9 cellular contexts compared by ENCODE assay signal in the genomic region with DNA sequence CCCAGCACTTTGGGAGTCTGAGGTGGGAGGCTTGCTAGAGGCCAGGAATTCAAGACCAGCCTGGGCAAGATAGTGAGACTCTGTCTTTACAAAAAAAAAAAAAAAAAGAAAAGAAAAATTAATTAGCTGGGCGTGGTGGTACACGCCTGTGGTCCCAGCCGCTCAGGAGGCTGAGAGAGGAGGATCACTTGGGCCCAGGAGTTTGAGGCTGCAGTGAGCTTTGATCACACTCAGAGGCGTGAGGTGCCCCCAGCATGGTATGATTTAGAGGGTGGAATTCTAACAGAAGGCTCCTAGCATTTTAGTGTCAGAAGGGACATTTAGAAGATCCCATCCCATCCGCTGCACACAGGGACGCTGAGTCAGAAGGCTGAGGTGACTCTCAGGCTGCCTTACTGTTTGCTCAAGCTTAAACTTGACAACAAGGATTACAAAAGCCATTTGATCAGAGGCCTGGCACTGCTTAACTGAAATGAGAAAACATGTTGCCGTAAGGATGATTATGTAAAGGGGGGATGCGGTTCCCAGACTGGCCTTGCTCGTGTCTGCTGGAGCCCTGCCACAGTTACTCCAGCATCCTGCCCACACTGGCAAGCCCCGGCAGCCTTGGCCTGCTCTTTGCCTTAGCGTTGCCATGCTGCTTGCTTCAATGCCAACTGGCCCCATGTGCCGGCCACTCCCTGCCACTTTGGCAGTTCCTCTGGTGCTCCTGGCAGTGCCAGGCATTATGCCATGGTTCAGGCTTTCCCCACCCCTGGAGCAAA. TPM values are rescaled to one million over a fixed set of nuclear protein-coding genes. Genes with fewer than 3 reads are reported as not detected.
DNase-seq lines count a peak whose midpoint lies in the region; ATAC-seq and TF ChIP-seq lines count a peak whose summit lies in the region.
"Had no signal": no experiment of that assay in that cellular context is flagged by ENCODE, and none has a peak within 500 bp of the region (broad histone marks: within the 10 kb centered on the region; RNA-seq: fewer than 3 reads in every experiment).

No MANE protein-coding gene starts in this region.

- H3K27me3 Mint-ChIP-seq in effector memory CD8-positive, alpha-beta T cell = peaks cover 0 to 14% of the 10 kb centered on the region in 2 donors
- H3K27me3 Mint-ChIP-seq in osteocyte (ENCODE audit: unreplicated experiment) = peaks cover 4% of the 10 kb centered on the region

- ATAC-seq in effector memory CD8-positive, alpha-beta T cell (replicated peaks) = no peak
- no peak for ATAC-seq in GM19463 (IDR thresholded peaks at IDR 0.05; ENCODE audit: unreplicated experiment)
- ATAC-seq in GM18861 (IDR thresholded peaks at IDR 0.05; ENCODE audit: unreplicated experiment) = no peak
- ATAC-seq in GM19397 (IDR thresholded peaks at IDR 0.05; ENCODE audit: unreplicated experiment) = no peak

- no CpG with 5 or more reads among the region's 12 CpGs for WGBS in neuronal stem cell (ENCODE audit: extremely low coverage in 2 of 2, insufficient read length in 2 of 2, insufficient replicate concordance in 1 of 2), 2 donors

- H3K4me1 ChIP-seq in neuronal stem cell (ENCODE audit: control insufficient read depth in 2 of 2, insufficient read depth in 1 of 2, low read depth in 1 of 2, low read length in 2 of 2) = no peaks in the 10 kb centered on the region

- H3K14ac ChIP-seq in neuronal stem cell (ENCODE audit: low read length) = peak overlapping the region; percentile 4

- H3K27ac Mint-ChIP-seq in effector memory CD8-positive, alpha-beta T cell = peak overlapping the region; percentile 79 to 92
- no peak overlapping the region for H3K27ac Mint-ChIP-seq in osteocyte (ENCODE audit: unreplicated experiment)

- H2BK15ac ChIP-seq in neuronal stem cell (ENCODE audit: low read length) = no peak overlapping the region

- DNase-seq in AG09319 (ENCODE audit: extremely low read depth, low read depth) (peak; percentile 70), NCI-H2196 (lab: John Stamatoyannopoulos, UW; ENCODE audit: unreplicated experiment) (peak; percentile 48), neuronal stem cell (ENCODE audit: low spot score) (no peak), osteocyte (ENCODE audit: extremely low spot score, unreplicated experiment) (no peak)
- no peak for DNase-seq in effector memory CD8-positive, alpha-beta T cell
- DNase-seq: kidney glomerular epithelial cell had no signal

- H2BK12ac ChIP-seq in neuronal stem cell (ENCODE audit: low read length) = no peak overlapping the region

- peak overlapping the region; percentile 58 for H4K8ac ChIP-seq in neuronal stem cell (ENCODE audit: low read depth, low read length)

- no peak overlapping the region for H4K91ac ChIP-seq in neuronal stem cell (ENCODE audit: low read depth, low read length, poor library complexity)

- no peaks in the 10 kb centered on the region for H3K9me3 ChIP-seq in neuronal stem cell (replicated peaks in 1 of 2; ENCODE audit: control insufficient read depth in 2 of 2, insufficient read depth in 1 of 2, low read depth in 1 of 2, low read length in 2 of 2)

- H3K4me2 ChIP-seq in neuronal stem cell (ENCODE audit: insufficient read depth, low read length, poor library complexity, severe bottlenecking) = no peak overlapping the region

- peaks cover 0 to 26% (median 0%) of the 10 kb centered on the region in 3 experiments for H3K27me3 ChIP-seq in neuronal stem cell (ENCODE audit: control insufficient read depth in 3 of 3, insufficient read depth in 3 of 3, low read depth in 1 of 3, low read length in 3 of 3)

- no peak overlapping the region for H3K27ac ChIP-seq in neuronal stem cell (replicated peaks; ENCODE audit: low read length)

- no peaks in the 10 kb centered on the region for H3K79me1 ChIP-seq in neuronal stem cell (ENCODE audit: low read depth, low read length)

- TF ChIP-seq CTCF in AG09319 (IDR thresholded peaks at IDR 0.05; ENCODE audit: low read depth, low read length) (no peak), osteocyte (IDR thresholded peaks at IDR 0.05) (no peak)

- H3K9me3 Mint-ChIP-seq in effector memory CD8-positive, alpha-beta T cell = no peaks in the 10 kb centered on the region
- no peaks in the 10 kb centered on the region for H3K9me3 Mint-ChIP-seq in osteocyte (ENCODE audit: unreplicated experiment)

- no peak overlapping the region for H2BK5ac ChIP-seq in neuronal stem cell (ENCODE audit: low read length)

- H2BK120ac ChIP-seq in neuronal stem cell (ENCODE audit: low read depth, low read length) = no peak overlapping the region

- peak overlapping the region; percentile 15 for H3K9ac ChIP-seq in neuronal stem cell (ENCODE audit: low read depth, low read length, poor library complexity)

- H3K23ac ChIP-seq in neuronal stem cell (ENCODE audit: low read depth, low read length, poor library complexity) = no peak overlapping the region

- H3K18ac ChIP-seq in neuronal stem cell (ENCODE audit: low read length) = no peak overlapping the region

- no peak overlapping the region for H2AK5ac ChIP-seq in neuronal stem cell (ENCODE audit: low read depth, low read length)

- H2AFZ ChIP-seq in neuronal stem cell (ENCODE audit: low read length) = no peak overlapping the region

- peaks cover 33 to 47% of the 10 kb centered on the region in 2 donors for H3K4me1 Mint-ChIP-seq in effector memory CD8-positive, alpha-beta T cell (ENCODE audit: low read depth in 2 of 2)
- H3K4me1 Mint-ChIP-seq in osteocyte (ENCODE audit: unreplicated experiment) = peaks cover 14% of the 10 kb centered on the region

- no peak overlapping the region for H3K4me3 ChIP-seq in neuronal stem cell (ENCODE audit: low read length in 2 of 2)

- H3K36me3 ChIP-seq in neuronal stem cell (replicated peaks in 1 of 2; ENCODE audit: control insufficient read depth in 2 of 2, insufficient read depth in 2 of 2, low read length in 2 of 2) = no peaks in the 10 kb centered on the region

- H3K36me3 Mint-ChIP-seq in effector memory CD8-positive, alpha-beta T cell (ENCODE audit: insufficient read depth) = no peaks in the 10 kb centered on the region
- no peaks in the 10 kb centered on the region for H3K36me3 Mint-ChIP-seq in osteocyte (ENCODE audit: unreplicated experiment)

- H3K4ac ChIP-seq in neuronal stem cell (ENCODE audit: low read length) = no peak overlapping the region

- no peak overlapping the region for H3K4me3 Mint-ChIP-seq in effector memory CD8-positive, alpha-beta T cell
- no peak overlapping the region for H3K4me3 Mint-ChIP-seq in osteocyte (ENCODE audit: unreplicated experiment)

RNA-seq across cellular contexts. Expression of a gene that starts 45.6 kb away (rescaled TPM):
- 3.7 TPM for polyA plus RNA-seq in neuronal stem cell (2013, experiment 1 of 2)
- 3.9 TPM for polyA plus RNA-seq in neuronal stem cell (2013, experiment 2 of 2)
- 78.7 and 81.8 TPM in 2 replicates for total RNA-seq in osteocyte

Comparison
In these comparisons a context has a peak if more than half of its experiments do, and no peak if none do; other contexts are left out.
1. DNase-seq: peak in AG09319 (single experiment) and NCI-H2196 (single experiment); none in effector memory CD8-positive, alpha-beta T cell (0 of 3), neuronal stem cell (single experiment) and osteocyte (single experiment).